Comparison of ENCODE assay signal across 13 cellular contexts in the genomic region with DNA sequence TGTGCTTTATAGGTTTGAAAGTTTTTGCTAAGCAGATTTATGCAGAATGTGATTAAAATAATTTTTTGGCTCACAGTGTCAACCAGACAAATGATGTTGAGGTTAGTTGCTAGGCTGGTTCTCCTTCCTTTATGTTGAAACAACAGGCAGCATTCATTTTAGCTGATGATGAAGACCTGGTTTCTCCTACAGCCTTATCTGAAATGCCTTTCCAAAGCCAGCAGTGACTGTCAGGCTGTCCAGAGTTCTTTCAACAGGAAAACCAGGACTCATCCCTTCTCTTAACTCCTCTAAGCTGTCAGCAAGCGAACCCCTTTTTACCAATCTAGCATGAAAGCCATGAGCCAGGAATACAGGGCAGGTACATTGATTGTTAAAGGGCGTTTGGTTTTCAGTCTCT.
"Had no signal": no experiment of that assay in that cellular context is flagged by ENCODE, and none has a peak within 500 bp of the region (broad histone marks: within the 10 kb centered on the region; RNA-seq: fewer than 3 reads in every experiment).

No MANE protein-coding gene starts in this region.

- H3K4me2 ChIP-seq: neural progenitor cell had no signal

- H3K4me3 ChIP-seq: neural progenitor cell, pancreas, skin epidermis, tibial artery had no signal

- H3K9me3 Mint-ChIP-seq: activated CD8-positive, alpha-beta T cell treated with anti-CD3 and anti-CD28 coated beads for 36 hours had no signal

- H3K36me3 ChIP-seq: brain microvascular endothelial cell, neural progenitor cell, pancreas, tibial artery had no signal

- H3K4me1 ChIP-seq: neural progenitor cell had no signal

- H3K9me3 ChIP-seq: pancreas, tibial artery had no signal

- H3K4me3 Mint-ChIP-seq: activated CD8-positive, alpha-beta T cell treated with anti-CD3 and anti-CD28 coated beads for 36 hours; neural progenitor cell; T-helper 17 cell had no signal

- H2AFZ ChIP-seq: neural progenitor cell had no signal

- DNase-seq: activated CD8-positive, alpha-beta memory T cell treated with anti-CD3 and anti-CD28 coated beads, Interleukin-2, amount 50 U/mL, for 4 hours; activated CD8-positive, alpha-beta T cell treated with anti-CD3 and anti-CD28 coated beads for 36 hours; activated naive CD4-positive, alpha-beta T cell treated with Interleukin-2 at 50 U/mL for 16 hours; amniotic stem cell; brain microvascular endothelial cell; foreskin melanocyte; head of caudate nucleus; pancreas; T-helper 17 cell; tibial artery had no signal

- H3K27ac ChIP-seq: brain microvascular endothelial cell, neural progenitor cell, pancreas, tibial artery had no signal

- H3K27me3 Mint-ChIP-seq: activated CD8-positive, alpha-beta T cell treated with anti-CD3 and anti-CD28 coated beads for 36 hours; T-helper 17 cell had no signal

- H3K27me3 ChIP-seq: brain microvascular endothelial cell, neural progenitor cell, pancreas, tibial artery had no signal

- H3K9ac ChIP-seq: neural progenitor cell had no signal

- H3K27ac Mint-ChIP-seq: activated CD8-positive, alpha-beta T cell treated with anti-CD3 and anti-CD28 coated beads for 36 hours; neural progenitor cell had no signal

- ATAC-seq: activated CD8-positive, alpha-beta T cell treated with anti-CD3 and anti-CD28 coated beads for 36 hours; left lobe of liver; T-helper 17 cell had no signal
